Comparison of ENCODE assay signal across 29 cellular contexts in the genomic region with DNA sequence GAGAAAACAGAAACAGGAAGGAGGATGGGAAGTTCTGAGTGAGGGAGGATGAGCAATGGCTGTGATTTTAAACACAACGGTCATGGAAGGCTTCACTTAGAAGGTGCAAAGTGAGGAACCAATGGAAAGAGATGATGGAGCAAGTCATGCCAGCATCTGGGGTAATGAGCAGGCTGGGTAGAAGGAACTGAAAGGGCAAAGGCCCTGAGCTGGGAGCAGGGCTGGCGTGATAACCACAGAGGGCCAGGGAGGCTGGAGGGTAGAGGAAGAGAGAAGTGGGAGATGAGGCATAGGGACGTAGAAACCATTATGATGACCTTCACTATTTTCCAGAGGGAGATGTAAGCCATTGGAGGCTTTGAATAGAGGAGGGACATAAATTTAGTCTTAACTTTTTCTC.
"Had no signal": no experiment of that assay in that cellular context is flagged by ENCODE, and none has a peak within 500 bp of the region (broad histone marks: within the 10 kb centered on the region; RNA-seq: fewer than 3 reads in every experiment).

No MANE protein-coding gene starts in this region.

- H3K9me3 Mint-ChIP-seq: natural killer cell had no signal

- H3K27ac Mint-ChIP-seq: dendritic cell treated with granulocyte-macrophage colony-stimulating factor and Interleukin-4, amounts not matched to agents 40 ng/mL and 50 ng/mL, for 4 days; endodermal cell; natural killer cell; stimulated activated effector memory CD8-positive, alpha-beta T cell treated with anti-CD3 and anti-CD28 coated beads, Interleukin-12 subunit alpha, Interleukin-12 subunit beta, amount 100 ng/mL, for 72 hours; stimulated activated naive CD8-positive, alpha-beta T cell treated with anti-CD3 and anti-CD28 coated beads, Interleukin-15, Interleukin-2, amounts not matched to agents 100 ng/mL and 50 ng/mL, for 24 hours had no signal

- H3K4me3 ChIP-seq: colonic mucosa, gastrocnemius medialis, heart left ventricle, hepatocyte, left lung, ovary, psoas muscle, sigmoid colon, thoracic aorta, tibial nerve, upper lobe of left lung, uterus had no signal

- H3K36me3 Mint-ChIP-seq: natural killer cell; stimulated activated effector memory CD8-positive, alpha-beta T cell treated with anti-CD3 and anti-CD28 coated beads, Interleukin-12 subunit alpha, Interleukin-12 subunit beta, amount 100 ng/mL, for 72 hours had no signal

- H3K36me3 ChIP-seq: colonic mucosa, gastrocnemius medialis, heart left ventricle, left lung, ovary, sigmoid colon, thoracic aorta, tibial nerve, upper lobe of left lung, uterus had no signal

- H3K4me3 Mint-ChIP-seq: dendritic cell treated with granulocyte-macrophage colony-stimulating factor and Interleukin-4, amounts not matched to agents 40 ng/mL and 50 ng/mL, for 4 days; endodermal cell; natural killer cell; stimulated activated effector memory CD8-positive, alpha-beta T cell treated with anti-CD3 and anti-CD28 coated beads, Interleukin-12 subunit alpha, Interleukin-12 subunit beta, amount 100 ng/mL, for 72 hours; stimulated activated naive CD8-positive, alpha-beta T cell treated with anti-CD3 and anti-CD28 coated beads, Interleukin-15, Interleukin-2, amounts not matched to agents 100 ng/mL and 50 ng/mL, for 24 hours had no signal

- H3K4me1 Mint-ChIP-seq: endodermal cell; natural killer cell; stimulated activated effector memory CD8-positive, alpha-beta T cell treated with anti-CD3 and anti-CD28 coated beads, Interleukin-12 subunit alpha, Interleukin-12 subunit beta, amount 100 ng/mL, for 72 hours had no signal

- H3K9me3 ChIP-seq: colonic mucosa, gastrocnemius medialis, ovary, psoas muscle, thoracic aorta, uterus had no signal

- H3K4me1 ChIP-seq: colonic mucosa, gastrocnemius medialis, heart left ventricle, left lung, psoas muscle, sigmoid colon, tibial nerve, upper lobe of left lung, uterus had no signal

- DNase-seq: colonic mucosa; effector CD8-positive, alpha-beta T cell; endodermal cell; foreskin fibroblast; gastrocnemius medialis; heart left ventricle; left cardiac atrium; left lung; mesendoderm; midbrain; natural killer cell; occipital lobe; ovary; posterior cingulate gyrus; psoas muscle; right cardiac atrium; sigmoid colon; stimulated activated CD4-positive, alpha-beta T cell treated with anti-CD3 and anti-CD28 coated beads, Interleukin-2, amount 100 ng/mL, for 24 hours; stimulated activated CD4-positive, alpha-beta T cell treated with anti-CD3 and anti-CD28 coated beads, Interleukin-4, amount 100 ng/mL, for 24 hours; upper lobe of left lung; uterus had no signal

- H3K27ac ChIP-seq: colonic mucosa, epithelial cell of prostate, gastrocnemius medialis, heart left ventricle, hepatocyte, left lung, ovary, psoas muscle, sigmoid colon, thoracic aorta, tibial nerve, upper lobe of left lung, uterus had no signal

- H3K27me3 ChIP-seq: colonic mucosa, gastrocnemius medialis, heart left ventricle, hepatocyte, left lung, ovary, sigmoid colon, tibial nerve, upper lobe of left lung, uterus had no signal

- ATAC-seq: esophagus mucosa; gastrocnemius medialis; heart left ventricle; left cardiac atrium; left lung; natural killer cell; psoas muscle; right cardiac atrium; stimulated activated effector memory CD8-positive, alpha-beta T cell treated with anti-CD3 and anti-CD28 coated beads, Interleukin-12 subunit alpha, Interleukin-12 subunit beta, amount 100 ng/mL, for 72 hours had no signal
